25 cellular contexts compared by ENCODE assay signal in genomic region chr17:5581655-5582054, GRCh38. TPM values are rescaled to one million over a fixed set of nuclear protein-coding genes. Genes with fewer than 3 reads are reported as not detected.
DNase-seq lines count a peak whose midpoint lies in the region; ATAC-seq lines count a peak whose summit lies in the region.
"Had no signal": no experiment of that assay in that cellular context is flagged by ENCODE, and none has a peak within 500 bp of the region (broad histone marks: within the 10 kb centered on the region; RNA-seq: fewer than 3 reads in every experiment).

No MANE protein-coding gene starts in this region.

- no peak overlapping the region for H3K4ac ChIP-seq in neuronal stem cell (ENCODE audit: low read length)

- no peak overlapping the region for H3K4me2 ChIP-seq in neuronal stem cell (ENCODE audit: insufficient read depth, low read length, poor library complexity, severe bottlenecking)
- H3K4me2 ChIP-seq: GM23338 had no signal

- H3K4me1 Mint-ChIP-seq in activated T-cell treated with anti-CD3 and anti-CD28 coated beads, Interleukin-2, amount 50 U/mL, for 72 hours (ENCODE audit: low read depth): peaks cover 68% of the 10 kb centered on the region
- peaks cover 83 to 94% (median 91%) of the 10 kb centered on the region in 3 donors for H3K4me1 Mint-ChIP-seq in CD8-positive, alpha-beta memory T cell
- peaks cover 51% of the 10 kb centered on the region for H3K4me1 Mint-ChIP-seq in activated T-helper 2 cell treated with anti-CD3 and anti-CD28 coated beads, Interferon-gamma antibody, Interleukin-2, Interleukin-4, amounts not matched to agents 10 μg/mL and 5 μg/mL and 100 μg/mL, durations not matched to agents 14 hours and 24 hours and 36 hours (ENCODE audit: low read depth)

- H2BK15ac ChIP-seq in neuronal stem cell (ENCODE audit: low read length): peak overlapping the region; percentile 37

- peaks cover 12 to 33% of the 10 kb centered on the region in 2 donors for H3K36me3 Mint-ChIP-seq in activated T-cell treated with anti-CD3 and anti-CD28 coated beads, Interleukin-2, amount 50 U/mL, for 72 hours (ENCODE audit: insufficient read depth in 2 of 2)
- H3K36me3 Mint-ChIP-seq in CD8-positive, alpha-beta memory T cell: peaks cover 30 to 72% (median 30%) of the 10 kb centered on the region in 3 donors
- H3K36me3 Mint-ChIP-seq in activated T-helper 2 cell treated with anti-CD3 and anti-CD28 coated beads, Interferon-gamma antibody, Interleukin-2, Interleukin-4, amounts not matched to agents 10 μg/mL and 5 μg/mL and 100 μg/mL, durations not matched to agents 14 hours and 24 hours and 36 hours (ENCODE audit: low read depth): peaks cover 63% of the 10 kb centered on the region

- no peak overlapping the region for H3K14ac ChIP-seq in neuronal stem cell (ENCODE audit: low read length)

- H2BK120ac ChIP-seq in neuronal stem cell (ENCODE audit: low read depth, low read length): no peak overlapping the region

- peaks cover 3% of the 10 kb centered on the region for H3K9me3 ChIP-seq in CD8-positive, alpha-beta memory T cell (ENCODE audit: low read length)
- no peaks in the 10 kb centered on the region for H3K9me3 ChIP-seq in neuronal stem cell (replicated peaks in 1 of 2; ENCODE audit: control insufficient read depth in 2 of 2, insufficient read depth in 1 of 2, low read depth in 1 of 2, low read length in 2 of 2)
- H3K9me3 ChIP-seq: lower lobe of right lung, pancreas, thyroid gland had no signal

- H3K23ac ChIP-seq in neuronal stem cell (ENCODE audit: low read depth, low read length, poor library complexity): no peak overlapping the region

- CTCF ChIA-PET in CD8-positive, alpha-beta memory T cell (lab: Charles Lee): interaction anchor here (1.7 kb wide), 1 partner anchor 11 kb away, joined by 11 read pairs; no protein-coding TSS in a partner anchor

- no peak overlapping the region for H4K8ac ChIP-seq in neuronal stem cell (ENCODE audit: low read depth, low read length)

- peaks cover 59% of the 10 kb centered on the region for H3K4me1 ChIP-seq in CD8-positive, alpha-beta memory T cell (ENCODE audit: insufficient read depth, low read length)
- no peaks in the 10 kb centered on the region for H3K4me1 ChIP-seq in neuronal stem cell (ENCODE audit: control insufficient read depth in 2 of 2, insufficient read depth in 1 of 2, low read depth in 1 of 2, low read length in 2 of 2)
- H3K4me1 ChIP-seq: pancreas had no signal

- no peak overlapping the region for H2BK12ac ChIP-seq in neuronal stem cell (ENCODE audit: low read length)

- H4K91ac ChIP-seq in neuronal stem cell (ENCODE audit: low read depth, low read length, poor library complexity): no peak overlapping the region

- H2AK5ac ChIP-seq in neuronal stem cell (ENCODE audit: low read depth, low read length): no peak overlapping the region

- H3K27me3 ChIP-seq in CD8-positive, alpha-beta memory T cell (ENCODE audit: insufficient read depth, low read length, poor library complexity, severe bottlenecking): no peaks in the 10 kb centered on the region
- H3K27me3 ChIP-seq in neuronal stem cell (ENCODE audit: control insufficient read depth in 3 of 3, insufficient read depth in 3 of 3, low read depth in 1 of 3, low read length in 3 of 3): no peaks in the 10 kb centered on the region
- H3K27me3 ChIP-seq: dorsolateral prefrontal cortex, pancreas, thyroid gland had no signal

- peak overlapping the region; percentile 54 for H3K27ac Mint-ChIP-seq in activated T-cell treated with anti-CD3 and anti-CD28 coated beads, Interleukin-2, amount 50 U/mL, for 72 hours
- H3K27ac Mint-ChIP-seq in CD8-positive, alpha-beta memory T cell: peak overlapping the region in 7 of 8 donors; percentile 63 to 99 (median 96)
- peak overlapping the region; percentile 21 for H3K27ac Mint-ChIP-seq in activated T-helper 2 cell treated with anti-CD3 and anti-CD28 coated beads, Interferon-gamma antibody, Interleukin-2, Interleukin-4, amounts not matched to agents 10 μg/mL and 5 μg/mL and 100 μg/mL, durations not matched to agents 14 hours and 24 hours and 36 hours
- H3K27ac Mint-ChIP-seq: GM23338 had no signal

- no peaks in the 10 kb centered on the region for H3K9me3 Mint-ChIP-seq in activated T-cell treated with anti-CD3 and anti-CD28 coated beads, Interleukin-2, amount 50 U/mL, for 72 hours
- H3K9me3 Mint-ChIP-seq in CD8-positive, alpha-beta memory T cell: peaks cover 0 to 2% (median 0%) of the 10 kb centered on the region in 5 donors
- peaks cover 8% of the 10 kb centered on the region for H3K9me3 Mint-ChIP-seq in activated T-helper 2 cell treated with anti-CD3 and anti-CD28 coated beads, Interferon-gamma antibody, Interleukin-2, Interleukin-4, amounts not matched to agents 10 μg/mL and 5 μg/mL and 100 μg/mL, durations not matched to agents 14 hours and 24 hours and 36 hours

- no CpG with 5 or more reads among the region's 3 CpGs for WGBS in neuronal stem cell (ENCODE audit: extremely low coverage in 2 of 2, insufficient read length in 2 of 2, insufficient replicate concordance in 1 of 2), 2 donors

- peak overlapping the region in 1 of 2 donors; percentile 22 for H3K4me3 Mint-ChIP-seq in activated T-cell treated with anti-CD3 and anti-CD28 coated beads, Interleukin-2, amount 50 U/mL, for 72 hours
- H3K4me3 Mint-ChIP-seq in CD8-positive, alpha-beta memory T cell: peak overlapping the region in 6 of 7 donors; percentile 96 to 99 (median 98)
- peak overlapping the region; percentile 62 for H3K4me3 Mint-ChIP-seq in activated T-helper 2 cell treated with anti-CD3 and anti-CD28 coated beads, Interferon-gamma antibody, Interleukin-2, Interleukin-4, amounts not matched to agents 10 μg/mL and 5 μg/mL and 100 μg/mL, durations not matched to agents 14 hours and 24 hours and 36 hours (ENCODE audit: low read depth)
- H3K4me3 Mint-ChIP-seq: GM23338 had no signal

- peaks cover 27% of the 10 kb centered on the region for H3K36me3 ChIP-seq in CD8-positive, alpha-beta memory T cell (ENCODE audit: insufficient read depth, low read length)
- no peaks in the 10 kb centered on the region for H3K36me3 ChIP-seq in neuronal stem cell (replicated peaks in 1 of 2; ENCODE audit: control insufficient read depth in 2 of 2, insufficient read depth in 2 of 2, low read length in 2 of 2)
- H3K36me3 ChIP-seq: pancreas had no signal

- H3K4me3 ChIP-seq in CD8-positive, alpha-beta memory T cell (ENCODE audit: low read length): no peak overlapping the region
- H3K4me3 ChIP-seq in neuronal stem cell (ENCODE audit: low read length in 2 of 2): no peak overlapping the region
- H3K4me3 ChIP-seq: dorsolateral prefrontal cortex, GM23338, pancreas, thyroid gland had no signal

- no peak for DNase-seq in activated T-cell treated with anti-CD3 and anti-CD28 coated beads, Interleukin-2, amount 50 U/mL, for 72 hours
- no peak for DNase-seq in activated T-cell treated with anti-CD3 and anti-CD28 coated beads for 4 hours
- no peak for DNase-seq in CD8-positive, alpha-beta memory T cell
- no peak for DNase-seq in activated T-helper 2 cell treated with anti-CD3 and anti-CD28 coated beads, Interferon-gamma antibody, Interleukin-2, Interleukin-4, amounts not matched to agents 10 μg/mL and 5 μg/mL and 100 μg/mL, durations not matched to agents 14 hours and 24 hours and 36 hours (ENCODE audit: low spot score)
- no peak for DNase-seq in neuronal stem cell (ENCODE audit: low spot score)
- DNase-seq in Ammon's horn (ENCODE audit: low spot score): no peak
- DNase-seq in NCI-H1105 treated with DMSO at 0.1 percent for 48 hours (lab: John Stamatoyannopoulos, UW): no peak
- DNase-seq: ACHN; anterior cingulate cortex; caudate nucleus; DMS79; dorsolateral prefrontal cortex; erythroblast; hypothalamus; lower lobe of right lung; NCI-H187; NCI-H226; pancreas; right cardiac atrium; SIG-M5; stimulated activated CD4-positive, alpha-beta T cell treated with anti-CD3 and anti-CD28 coated beads, Interleukin-15, amount 100 ng/mL, for 24 hours; thyroid gland had no signal

- H3K27ac ChIP-seq in CD8-positive, alpha-beta memory T cell (ENCODE audit: low read depth, low read length): no peak overlapping the region
- H3K27ac ChIP-seq in neuronal stem cell (replicated peaks; ENCODE audit: low read length): no peak overlapping the region
- H3K27ac ChIP-seq: dorsolateral prefrontal cortex, pancreas, thyroid gland, VCaP had no signal

- H2AFZ ChIP-seq in neuronal stem cell (ENCODE audit: low read length): no peak overlapping the region
- H2AFZ ChIP-seq: GM23338 had no signal

- no peak overlapping the region for H3K9ac ChIP-seq in neuronal stem cell (ENCODE audit: low read depth, low read length, poor library complexity)

- POLR2A ChIA-PET in CD8-positive, alpha-beta memory T cell (lab: Charles Lee): interaction anchor here (0.9 kb wide), 1 partner anchor 113 kb away, joined by 3 read pairs; the partner anchor contains the start of gene DHX33

- H3K27me3 Mint-ChIP-seq in activated T-cell treated with anti-CD3 and anti-CD28 coated beads, Interleukin-2, amount 50 U/mL, for 72 hours (ENCODE audit: low read depth): no peaks in the 10 kb centered on the region
- H3K27me3 Mint-ChIP-seq in CD8-positive, alpha-beta memory T cell: no peaks in the 10 kb centered on the region
- no peaks in the 10 kb centered on the region for H3K27me3 Mint-ChIP-seq in activated T-helper 2 cell treated with anti-CD3 and anti-CD28 coated beads, Interferon-gamma antibody, Interleukin-2, Interleukin-4, amounts not matched to agents 10 μg/mL and 5 μg/mL and 100 μg/mL, durations not matched to agents 14 hours and 24 hours and 36 hours (ENCODE audit: low read depth)

- intact Hi-C loops in activated T-helper 2 cell treated with anti-CD3 and anti-CD28 coated beads, Interferon-gamma antibody, Interleukin-2, Interleukin-4, amounts not matched to agents 10 μg/mL and 5 μg/mL and 100 μg/mL, durations not matched to agents 14 hours and 24 hours and 36 hours (cut with micrococcal nuclease): loop anchor here (10.0 kb wide), 2 partner anchors 97 to 1063 kb away; partner anchors contain the start of genes DERL2, KIAA0753, MIS12 and TXNDC17

- ATAC-seq in activated T-cell treated with anti-CD3 and anti-CD28 coated beads, Interleukin-2, amount 50 U/mL, for 72 hours (replicated peaks in 1 of 2): no peak
- ATAC-seq in HG02840 (IDR thresholded peaks at IDR 0.05; ENCODE audit: low FRiP score, unreplicated experiment): no peak
- ATAC-seq: GM23338, lower lobe of right lung, pancreas, right cardiac atrium had no signal

- no peaks in the 10 kb centered on the region for H3K79me1 ChIP-seq in neuronal stem cell (ENCODE audit: low read depth, low read length)

- peak overlapping the region; percentile 70 for H3K18ac ChIP-seq in neuronal stem cell (ENCODE audit: low read length)

- H2BK5ac ChIP-seq in neuronal stem cell (ENCODE audit: low read length): no peak overlapping the region

RNA-seq across cellular contexts. Expression of gene NLRP1, which starts 2.7 kb away (rescaled TPM):
- 10 to 100 TPM; 79.0 to 83.9 TPM for total RNA-seq in activated T-cell treated with anti-CD3 and anti-CD28 coated beads, Interleukin-2, amount 50 U/mL, for 72 hours
- 10 to 100 TPM; 33.8 to 35.2 TPM for total RNA-seq in CD8-positive, alpha-beta memory T cell
- polyA plus RNA-seq in CD8-positive, alpha-beta memory T cell: 37.6 TPM
- 26.3 and 26.9 TPM in 2 replicates for total RNA-seq in activated T-helper 2 cell treated with anti-CD3 and anti-CD28 coated beads, Interferon-gamma antibody, Interleukin-2, Interleukin-4, amounts not matched to agents 10 μg/mL and 5 μg/mL and 100 μg/mL, durations not matched to agents 14 hours and 24 hours and 36 hours
- polyA plus RNA-seq in neuronal stem cell (2013, experiment 1 of 2): 76.9 TPM
- 73.7 TPM for polyA plus RNA-seq in neuronal stem cell (2013, experiment 2 of 2)

Comparison
In these comparisons a context has a peak if more than half of its experiments do, and no peak if none do; other contexts are left out.
1. H3K27ac Mint-ChIP-seq: peak in every context shown above with its lines; median percentile 96 in CD8-positive, alpha-beta memory T cell; 54 in activated T-cell treated with anti-CD3 and anti-CD28 coated beads, Interleukin-2, amount 50 U/mL, for 72 hours; 21 in activated T-helper 2 cell treated with anti-CD3 and anti-CD28 coated beads, Interferon-gamma antibody, Interleukin-2, Interleukin-4, amounts not matched to agents 10 μg/mL and 5 μg/mL and 100 μg/mL, durations not matched to agents 14 hours and 24 hours and 36 hours.